Comparison of ENCODE assay signal across 13 cellular contexts in genomic region chr14:53458368-53458814, GRCh38.
A peak's percentile ranks its signal among the peaks of the same experiment; 100 is the strongest.
DNase-seq lines count a peak whose midpoint lies in the region; ATAC-seq, FAIRE-seq and TF ChIP-seq lines count a peak whose summit lies in the region.
"Had no signal": no experiment of that assay in that cellular context is flagged by ENCODE, and none has a peak within 500 bp of the region (broad histone marks: within the 10 kb centered on the region; RNA-seq: fewer than 3 reads in every experiment).

No MANE protein-coding gene starts in this region.

- DNase-seq in RWPE2 (ENCODE audit: low spot score), result no peak
- peak; percentile 56 for DNase-seq in fibroblast of gingiva (ENCODE audit: low read depth)
- DNase-seq in pulmonary artery endothelial cell (ENCODE audit: low read depth, low spot score), result peak; percentile 5
- no peak for DNase-seq in NCI-H2029 treated with DMSO at 0.1 percent for 48 hours (lab: John Stamatoyannopoulos, UW)
- no peak for DNase-seq in DMS153 (lab: John Stamatoyannopoulos, UW)
- DNase-seq in SK-N-DZ (ENCODE audit: low spot score), result no peak
- no peak for DNase-seq in GM19238 (ENCODE audit: insufficient read length, low spot score)
- DNase-seq: activated CD8-positive, alpha-beta memory T cell treated with anti-CD3 and anti-CD28 coated beads for 24 hours; glutamatergic neuron; natural killer cell; transverse colon had no signal

- H3K27me3 ChIP-seq in RWPE2 (ENCODE audit: insufficient read depth, poor library complexity, severe bottlenecking), result no peaks in the 10 kb centered on the region
- H3K27me3 ChIP-seq: adrenal gland, transverse colon had no signal

- peak overlapping the region; percentile 28 for H3K27ac ChIP-seq in RWPE2 (ENCODE audit: poor library complexity, severe bottlenecking)
- H3K27ac ChIP-seq: adrenal gland, transverse colon had no signal

- peak; percentile 85 for FAIRE-seq in G401.6 (lab: Jason Lieb, UNC)

- no peaks in the 10 kb centered on the region for H3K9me3 ChIP-seq in RWPE2 (ENCODE audit: severe bottlenecking)
- H3K9me3 ChIP-seq: adrenal gland, transverse colon had no signal

- H3K4me3 ChIP-seq in RWPE2 (ENCODE audit: severe bottlenecking), result no peak overlapping the region
- H3K4me3 ChIP-seq: adrenal gland, transverse colon had no signal

- TF ChIP-seq CTCF in RWPE2 (IDR thresholded peaks at IDR 0.05; ENCODE audit: poor library complexity, severe bottlenecking), result no peak

- H3K36me3 ChIP-seq in RWPE2 (ENCODE audit: low read depth), result no peaks in the 10 kb centered on the region
- H3K36me3 ChIP-seq: adrenal gland, transverse colon had no signal

- ATAC-seq in RWPE2 (ENCODE audit: low read depth), result peak; percentile 91
- ATAC-seq: natural killer cell had no signal

- H3K4me1 ChIP-seq in RWPE2 (ENCODE audit: insufficient read depth, poor library complexity, severe bottlenecking), result peaks cover 11% of the 10 kb centered on the region

Comparison
In these comparisons a context has a peak if more than half of its experiments do, and no peak if none do; other contexts are left out.
1. DNase-seq: peak in fibroblast of gingiva (single experiment) and pulmonary artery endothelial cell (single experiment); none in RWPE2 (single experiment), NCI-H2029 treated with DMSO at 0.1 percent for 48 hours (single experiment), DMS153 (single experiment), SK-N-DZ (single experiment) and GM19238 (single experiment).